In the genomic region with DNA sequence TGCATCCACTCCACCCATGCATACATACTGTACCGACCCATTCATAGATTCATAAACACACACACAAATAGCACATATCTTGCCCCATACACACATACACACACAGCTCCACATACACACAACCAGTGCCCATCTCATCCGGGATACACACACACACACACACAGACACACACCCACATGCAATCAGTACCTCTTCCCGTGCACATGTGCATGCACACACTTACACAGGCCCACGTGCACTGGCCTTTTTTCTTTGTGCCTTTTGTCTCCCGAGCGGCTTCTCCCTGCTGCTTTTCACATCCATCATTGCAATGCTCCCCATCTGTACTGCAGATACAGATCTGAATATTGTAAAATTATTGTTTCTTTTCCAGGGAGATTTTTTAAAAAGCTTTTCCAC, we compare ENCODE assay signal across 21 cellular contexts.
"Had no signal": no experiment of that assay in that cellular context is flagged by ENCODE, and none has a peak within 500 bp of the region (broad histone marks: within the 10 kb centered on the region; RNA-seq: fewer than 3 reads in every experiment).

No MANE protein-coding gene starts in this region.

- H3K4me1 Mint-ChIP-seq: naive thymus-derived CD8-positive, alpha-beta T cell; stimulated activated naive B cell treated with anti-CD40 and anti-IgM and Interleukin-4, amounts not matched to agents 10 μg/mL and 1 μg/mL and 100 μg/mL, for 72 hours had no signal

- H3K9me3 Mint-ChIP-seq: dendritic cell treated with granulocyte-macrophage colony-stimulating factor and Interleukin-4, amounts not matched to agents 40 ng/mL and 50 ng/mL, for 4 days; stimulated activated naive CD8-positive, alpha-beta T cell treated with anti-CD3 and anti-CD28 coated beads, Interleukin-15, Interleukin-2, amounts not matched to agents 100 ng/mL and 50 ng/mL, for 24 hours had no signal

- H3K4me1 ChIP-seq: colonic mucosa, left lung, pancreas, right atrium auricular region, spleen, upper lobe of right lung, vagina had no signal

- H3K4me3 ChIP-seq: colonic mucosa, left lung, pancreas, right atrium auricular region, skin epidermis, spleen, thoracic aorta, tibial nerve, upper lobe of right lung, vagina had no signal

- H3K27ac Mint-ChIP-seq: dendritic cell treated with granulocyte-macrophage colony-stimulating factor and Interleukin-4, amounts not matched to agents 40 ng/mL and 50 ng/mL, for 4 days; naive thymus-derived CD8-positive, alpha-beta T cell; progenitor cell of endocrine pancreas; stimulated activated naive B cell treated with anti-CD40 and anti-IgM and Interleukin-4, amounts not matched to agents 10 μg/mL and 1 μg/mL and 100 μg/mL, for 72 hours; stimulated activated naive CD8-positive, alpha-beta T cell treated with anti-CD3 and anti-CD28 coated beads, Interleukin-15, Interleukin-2, amounts not matched to agents 100 ng/mL and 50 ng/mL, for 24 hours had no signal

- H3K36me3 Mint-ChIP-seq: naive thymus-derived CD8-positive, alpha-beta T cell; stimulated activated naive B cell treated with anti-CD40 and anti-IgM and Interleukin-4, amounts not matched to agents 10 μg/mL and 1 μg/mL and 100 μg/mL, for 72 hours had no signal

- H3K9me3 ChIP-seq: colonic mucosa, left lung, neutrophil, pancreas, right atrium auricular region, spleen, thoracic aorta, tibial nerve, upper lobe of right lung, vagina had no signal

- H3K4me3 Mint-ChIP-seq: dendritic cell treated with granulocyte-macrophage colony-stimulating factor and Interleukin-4, amounts not matched to agents 40 ng/mL and 50 ng/mL, for 4 days; naive thymus-derived CD8-positive, alpha-beta T cell; stimulated activated naive B cell treated with anti-CD40 and anti-IgM and Interleukin-4, amounts not matched to agents 10 μg/mL and 1 μg/mL and 100 μg/mL, for 72 hours; stimulated activated naive CD8-positive, alpha-beta T cell treated with anti-CD3 and anti-CD28 coated beads, Interleukin-15, Interleukin-2, amounts not matched to agents 100 ng/mL and 50 ng/mL, for 24 hours had no signal

- H3K27me3 Mint-ChIP-seq: dendritic cell treated with granulocyte-macrophage colony-stimulating factor and Interleukin-4, amounts not matched to agents 40 ng/mL and 50 ng/mL, for 4 days; progenitor cell of endocrine pancreas; stimulated activated naive B cell treated with anti-CD40 and anti-IgM and Interleukin-4, amounts not matched to agents 10 μg/mL and 1 μg/mL and 100 μg/mL, for 72 hours; stimulated activated naive CD8-positive, alpha-beta T cell treated with anti-CD3 and anti-CD28 coated beads, Interleukin-15, Interleukin-2, amounts not matched to agents 100 ng/mL and 50 ng/mL, for 24 hours had no signal

- H3K27ac ChIP-seq: colonic mucosa, left lung, neutrophil, pancreas, right atrium auricular region, skin epidermis, spleen, thoracic aorta, tibial nerve, upper lobe of right lung, vagina had no signal

- H3K36me3 ChIP-seq: colonic mucosa, left lung, neutrophil, pancreas, right atrium auricular region, spleen, thoracic aorta, tibial nerve, upper lobe of right lung, vagina had no signal

- DNase-seq: central memory CD4-positive, alpha-beta T cell; colonic mucosa; effector memory CD4-positive, alpha-beta T cell; head of caudate nucleus; kidney; left lung; mesendoderm; naive thymus-derived CD8-positive, alpha-beta T cell; pancreas; spleen; stimulated activated naive B cell treated with anti-CD40 and anti-IgM and Interleukin-4, amounts not matched to agents 10 μg/mL and 1 μg/mL and 100 μg/mL, for 72 hours; upper lobe of right lung had no signal
